ENCODE assay signal across 25 cellular contexts in the genomic region with DNA sequence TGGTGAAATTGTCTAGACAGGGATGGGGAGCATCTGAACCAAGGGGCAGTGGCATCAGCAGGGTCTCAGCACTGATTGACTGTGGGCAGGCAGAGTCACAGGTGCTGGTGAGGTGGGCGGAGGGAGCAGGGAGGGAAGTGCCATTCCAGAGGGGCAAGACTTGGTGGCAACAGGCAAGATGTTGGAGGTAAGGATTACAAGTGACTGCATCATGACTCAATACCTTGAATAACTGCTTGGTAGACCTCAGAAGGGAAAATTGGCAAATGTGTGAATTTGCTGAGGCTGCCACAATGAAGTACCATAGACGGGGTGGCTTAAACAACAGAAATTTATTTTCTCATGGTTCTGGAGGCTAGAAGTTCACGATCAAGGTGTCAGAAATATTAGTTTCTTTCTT.
"Had no signal": no experiment of that assay in that cellular context is flagged by ENCODE, and none has a peak within 500 bp of the region (broad histone marks: within the 10 kb centered on the region; RNA-seq: fewer than 3 reads in every experiment).

No MANE protein-coding gene starts in this region.

- H3K36me3 ChIP-seq: neural progenitor cell, ovary, right lobe of liver, sigmoid colon, stomach, thoracic aorta, thyroid gland, tibial nerve, upper lobe of left lung, vagina had no signal

- H3K79me2 ChIP-seq: parathyroid adenoma had no signal

- H2AFZ ChIP-seq: neural progenitor cell, parathyroid adenoma had no signal

- H3K27ac ChIP-seq: neural progenitor cell, ovary, parathyroid adenoma, psoas muscle, right lobe of liver, sigmoid colon, stomach, thoracic aorta, thyroid gland, tibial nerve, upper lobe of left lung, vagina had no signal

- H3K4me2 ChIP-seq: neural progenitor cell had no signal

- ATAC-seq: psoas muscle; right cardiac atrium; right lobe of liver; stimulated activated effector memory CD8-positive, alpha-beta T cell treated with anti-CD3 and anti-CD28 coated beads, Interleukin-12 subunit alpha, Interleukin-12 subunit beta, amount 100 ng/mL, for 72 hours; stimulated activated naive B cell treated with anti-CD40 and anti-IgM and Interleukin-4, amounts not matched to agents 10 μg/mL and 1 μg/mL and 100 μg/mL, for 72 hours had no signal

- H3K27me3 ChIP-seq: neural progenitor cell, ovary, right lobe of liver, sigmoid colon, stomach, thyroid gland, tibial nerve, upper lobe of left lung, vagina had no signal

- H3K4me3 ChIP-seq: neural progenitor cell, ovary, psoas muscle, right lobe of liver, sigmoid colon, stomach, thoracic aorta, thyroid gland, tibial nerve, upper lobe of left lung, vagina had no signal

- FAIRE-seq: small intestine, urothelium cell line had no signal

- DNase-seq: occipital lobe; ovary; posterior cingulate gyrus; psoas muscle; right cardiac atrium; right lobe of liver; sigmoid colon; small intestine; stimulated activated CD4-positive, alpha-beta T cell treated with anti-CD3 and anti-CD28 coated beads, Interleukin-15, amount 100 ng/mL, for 24 hours; stimulated activated CD4-positive, alpha-beta T cell treated with anti-CD3 and anti-CD28 coated beads, Interleukin-2, amount 100 ng/mL, for 24 hours; stimulated activated CD4-positive, alpha-beta T cell treated with anti-CD3 and anti-CD28 coated beads, Interleukin-2, amount 100 ng/mL, for 48 hours; stimulated activated CD4-positive, alpha-beta T cell treated with anti-CD3 and anti-CD28 coated beads, Interleukin-4, amount 100 ng/mL, for 24 hours; stimulated activated naive B cell treated with anti-CD40 and anti-IgM and Interleukin-4, amounts not matched to agents 10 μg/mL and 1 μg/mL and 100 μg/mL, for 72 hours; stimulated activated naive CD4-positive, alpha-beta T cell treated with Interleukin-2 at 50 U/mL for 16 hours; stomach; thyroid gland; trophoblast cell; upper lobe of left lung had no signal

- H3K9ac ChIP-seq: neural progenitor cell, parathyroid adenoma had no signal

- H3K4me1 ChIP-seq: neural progenitor cell, parathyroid adenoma, psoas muscle, right lobe of liver, sigmoid colon, stomach, thyroid gland, tibial nerve, upper lobe of left lung, vagina had no signal

- H3K9me3 ChIP-seq: ovary, psoas muscle, right lobe of liver, stomach, thoracic aorta, thyroid gland, upper lobe of left lung, vagina had no signal
